Comparison of ENCODE assay signal across 29 cellular contexts in genomic region chr12:53564941-53565340, GRCh38. TPM values are rescaled to one million over a fixed set of nuclear protein-coding genes. Genes with fewer than 3 reads are reported as not detected.
DNase-seq lines count a peak whose midpoint lies in the region; ATAC-seq and TF ChIP-seq lines count a peak whose summit lies in the region.
"Had no signal": no experiment of that assay in that cellular context is flagged by ENCODE, and none has a peak within 500 bp of the region (broad histone marks: within the 10 kb centered on the region; RNA-seq: fewer than 3 reads in every experiment).

No MANE protein-coding gene starts in this region.

- no peak overlapping the region for H3K27ac ChIP-seq in BLaER1 treated with 17β-estradiol and CSF1 and Interleukin-3, amounts not matched to agents 10 nM and 100 nM
- H3K27ac ChIP-seq: adrenal gland, brain microvascular endothelial cell, dorsolateral prefrontal cortex, VCaP had no signal

- DNase-seq in NB4 (ENCODE audit: low read depth) (peak; percentile 56), fibroblast of the aortic adventitia (ENCODE audit: low read depth) (peak; percentile 41), sciatic nerve (ENCODE audit: low spot score) (no peak), OCI-M1 (lab: John Stamatoyannopoulos, UW) (no peak), GM13976 (ENCODE audit: low spot score) (no peak)
- DNase-seq: activated CD4-positive, alpha-beta T cell treated with anti-CD3 and anti-CD28 coated beads for 36 hours; activated CD8-positive, alpha-beta memory T cell treated with anti-CD3 and anti-CD28 coated beads, Interleukin-2, amount 50 U/mL, for 48 hours; activated CD8-positive, alpha-beta T cell treated with anti-CD3 and anti-CD28 coated beads for 36 hours; activated naive CD4-positive, alpha-beta T cell treated with anti-CD3 and anti-CD28 coated beads, Interleukin-2, amount 10 ng/mL, durations not matched to agents 7 days and 5 days; brain microvascular endothelial cell; cerebellar nuclear complex; dorsolateral prefrontal cortex; immature natural killer cell; IMR-90; left cardiac atrium; NCI-H1417; NCI-H2029; NCI-H524 treated with DMSO at 0.1 percent for 48 hours; posterior cingulate gyrus; right cardiac atrium; stimulated activated CD4-positive, alpha-beta T cell treated with anti-CD3 and anti-CD28 coated beads, Interleukin-4, amount 100 ng/mL, for 1 hour; SW 1271 had no signal

- no peak for TF ChIP-seq POLR2A in NB4 (IDR thresholded peaks at IDR 0.05; ENCODE audit: extremely low read depth, insufficient read length)

- no peak overlapping the region for H3K9ac ChIP-seq in BLaER1 treated with 17β-estradiol and CSF1 and Interleukin-3, amounts not matched to agents 10 nM and 100 nM

- ATAC-seq in sciatic nerve: peak; percentile 77
- ATAC-seq in GM19035 (IDR thresholded peaks at IDR 0.05; ENCODE audit: unreplicated experiment): no peak
- no peak for ATAC-seq in GM18873 (IDR thresholded peaks at IDR 0.05; ENCODE audit: low FRiP score, unreplicated experiment)
- ATAC-seq: activated CD4-positive, alpha-beta T cell treated with anti-CD3 and anti-CD28 coated beads for 36 hours; activated CD8-positive, alpha-beta T cell treated with anti-CD3 and anti-CD28 coated beads for 36 hours; right cardiac atrium had no signal

- H3K4me3 ChIP-seq in BLaER1 treated with 17β-estradiol and CSF1 and Interleukin-3, amounts not matched to agents 10 nM and 100 nM: no peak overlapping the region
- H3K4me3 ChIP-seq in NB4 (ENCODE audit: low read depth, low read length) (no peak overlapping the region), fibroblast of the aortic adventitia (ENCODE audit: low read depth, low read length) (no peak overlapping the region)
- H3K4me3 ChIP-seq: adrenal gland, dorsolateral prefrontal cortex, tibial nerve had no signal

- H3K9me3 ChIP-seq in BLaER1 treated with 17β-estradiol and CSF1 and Interleukin-3, amounts not matched to agents 10 nM and 100 nM (replicated peaks in 1 of 11): no peaks in the 10 kb centered on the region
- H3K9me3 ChIP-seq: adrenal gland, tibial nerve had no signal

- no peak for TF ChIP-seq CTCF in NB4 (IDR thresholded peaks at IDR 0.05; ENCODE audit: low read depth, low read length)
- no peak for TF ChIP-seq CTCF in fibroblast of the aortic adventitia (IDR thresholded peaks at IDR 0.05; ENCODE audit: insufficient read depth, low read length)
- no peak for TF ChIP-seq CTCF in GM13976 (IDR thresholded peaks at IDR 0.05; ENCODE audit: borderline replicate concordance, control extremely low read depth, extremely low read depth, insufficient read depth, missing control alignments)

- no peaks in the 10 kb centered on the region for H3K27me3 ChIP-seq in BLaER1 treated with 17β-estradiol and CSF1 and Interleukin-3, amounts not matched to agents 10 nM and 100 nM
- H3K27me3 ChIP-seq: adrenal gland, brain microvascular endothelial cell, dorsolateral prefrontal cortex, tibial nerve had no signal

- in situ Hi-C loops in GM13976 (cut with MboI; ENCODE audit: low sequenced_read_pairs, unreplicated experiment): no loop called here

- peaks cover under 1 to 18% (median 10%) of the 10 kb centered on the region in 11 experiments; a peak in 11 of 22 replicates for H3K36me3 ChIP-seq in BLaER1 treated with 17β-estradiol and CSF1 and Interleukin-3, amounts not matched to agents 10 nM and 100 nM
- H3K36me3 ChIP-seq: adrenal gland, brain microvascular endothelial cell, tibial nerve had no signal

- peaks cover 14 to 55% (median 29%) of the 10 kb centered on the region in 10 experiments for H3K4me1 ChIP-seq in BLaER1 treated with 17β-estradiol and CSF1 and Interleukin-3, amounts not matched to agents 10 nM and 100 nM

- peaks cover 0 to 73% (median 5%) of the 10 kb centered on the region in 11 experiments; a peak in 7 of 22 replicates for H4K20me1 ChIP-seq in BLaER1 treated with 17β-estradiol and CSF1 and Interleukin-3, amounts not matched to agents 10 nM and 100 nM

- intact Hi-C loops in sciatic nerve (cut with DNase I): no loop called here

- H3K4me2 ChIP-seq in BLaER1 treated with 17β-estradiol and CSF1 and Interleukin-3, amounts not matched to agents 10 nM and 100 nM: peak overlapping the region; percentile 46 to 78 (median 66)

RNA-seq across cellular contexts. Expression of gene NPFF, which starts 57.7 kb away (rescaled TPM):
- total RNA-seq in fibroblast of the aortic adventitia (ENCODE audit: low replicate concordance) (not detected in 2 replicates), sciatic nerve (not detected)
- total RNA-seq: activated CD4-positive, alpha-beta T cell treated with anti-CD3 and anti-CD28 coated beads for 36 hours; activated CD8-positive, alpha-beta T cell treated with anti-CD3 and anti-CD28 coated beads for 36 hours; adrenal gland; fibroblast of lung; IMR-90; left cardiac atrium; right cardiac atrium; tibial nerve had no signal

Comparison
In these comparisons a context has a peak if more than half of its experiments do, and no peak if none do; other contexts are left out.
1. DNase-seq: peak in NB4 (single experiment) and fibroblast of the aortic adventitia (single experiment); none in sciatic nerve (single experiment), OCI-M1 (single experiment) and GM13976 (single experiment).